In the genomic region with DNA sequence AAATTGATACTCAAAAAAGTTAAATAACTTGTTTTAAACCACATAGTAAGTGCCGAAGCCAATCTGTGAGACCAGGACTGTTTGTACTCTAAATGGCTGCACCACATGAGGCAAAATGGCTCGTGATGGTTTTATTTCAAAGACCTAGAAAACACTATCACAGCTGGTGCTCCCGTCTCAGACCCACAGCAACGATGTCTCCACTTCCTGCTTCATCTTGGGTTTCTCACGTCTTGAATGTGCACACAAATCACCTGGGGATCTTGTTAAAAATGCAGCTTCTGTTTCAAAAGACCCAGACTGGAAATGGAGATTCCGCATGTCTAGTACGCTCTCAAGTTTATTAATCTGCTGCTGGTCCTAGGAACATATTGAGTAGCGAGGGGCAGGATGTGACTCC, we compare ENCODE assay signal across 14 cellular contexts. TPM values are rescaled to one million over a fixed set of nuclear protein-coding genes. Genes with fewer than 3 reads are reported as not detected.
DNase-seq lines count a peak whose midpoint lies in the region; ATAC-seq, FAIRE-seq and TF ChIP-seq lines count a peak whose summit lies in the region.
"Had no signal": no experiment of that assay in that cellular context is flagged by ENCODE, and none has a peak within 500 bp of the region (broad histone marks: within the 10 kb centered on the region; RNA-seq: fewer than 3 reads in every experiment).

No MANE protein-coding gene starts in this region.

- H3K9me2 ChIP-seq in PC-9 (ENCODE audit: insufficient read depth), result no peaks in the 10 kb centered on the region

- DNase-seq in GM12891 (ENCODE audit: insufficient read length, low spot score) (no peak), KG1 (lab: John Stamatoyannopoulos, UW) (no peak), pons (ENCODE audit: low spot score) (no peak), PC-9 (no peak)
- peak; percentile 69 for DNase-seq in activated naive CD4-positive, alpha-beta T cell treated with anti-CD3 and anti-CD28 coated beads, Interleukin-2, amount 10 ng/mL, durations not matched to agents 7 days and 5 days
- no peak for DNase-seq in natural killer cell treated with Interleukin-12 subunit alpha and Interleukin-12 subunit beta and Interleukin-15 and Interleukin-18, amount 100 ng/mL, for 72 hours (ENCODE audit: low spot score)
- DNase-seq: stimulated activated CD4-positive, alpha-beta T cell treated with anti-CD3 and anti-CD28 coated beads, Interleukin-1b, Interleukin-23, amount 100 ng/mL, for 48 hours had no signal

- ATAC-seq in natural killer cell treated with Interleukin-12 subunit alpha and Interleukin-12 subunit beta and Interleukin-15 and Interleukin-18, amount 100 ng/mL, for 72 hours, result peak in 1 of 2 donors; percentile 61
- no peak for ATAC-seq in GM18519 (IDR thresholded peaks at IDR 0.05; ENCODE audit: low FRiP score, unreplicated experiment)
- ATAC-seq: stimulated activated memory B cell treated with anti-CD40 and anti-IgM and Interleukin-4, amounts not matched to agents 10 μg/mL and 1 μg/mL and 100 μg/mL, for 72 hours had no signal

- H3K27me3 Mint-ChIP-seq in T-helper 1 cell treated with Interleukin-12 subunit alpha and Interleukin-12 subunit beta and Interleukin-4 antibody, amounts not matched to agents 30 μg/mL and 1 μg/mL, for 36 hours (ENCODE audit: low read depth), result no peaks in the 10 kb centered on the region
- H3K27me3 Mint-ChIP-seq in activated naive CD4-positive, alpha-beta T cell treated with anti-CD3 and anti-CD28 coated beads, Interleukin-2, amount 10 ng/mL, durations not matched to agents 7 days and 5 days, result peaks cover 4% of the 10 kb centered on the region
- no peaks in the 10 kb centered on the region for H3K27me3 Mint-ChIP-seq in natural killer cell treated with Interleukin-12 subunit alpha and Interleukin-12 subunit beta and Interleukin-15 and Interleukin-18, amount 100 ng/mL, for 72 hours

- POLR2A ChIA-PET in PC-9 (lab: Charles Lee; ENCODE audit: unreplicated experiment), result no interaction called here

- no peak overlapping the region for H3K4me2 ChIP-seq in PC-9
- H3K4me2 ChIP-seq: hepatocyte had no signal

- peak; percentile 83 for FAIRE-seq in GM12891 (lab: Jason Lieb, UNC)

- H3K9me3 Mint-ChIP-seq in T-helper 1 cell treated with Interleukin-12 subunit alpha and Interleukin-12 subunit beta and Interleukin-4 antibody, amounts not matched to agents 30 μg/mL and 1 μg/mL, for 36 hours, result peaks cover 4% of the 10 kb centered on the region
- peaks cover 2% of the 10 kb centered on the region for H3K9me3 Mint-ChIP-seq in activated naive CD4-positive, alpha-beta T cell treated with anti-CD3 and anti-CD28 coated beads, Interleukin-2, amount 10 ng/mL, durations not matched to agents 7 days and 5 days
- H3K9me3 Mint-ChIP-seq in natural killer cell treated with Interleukin-12 subunit alpha and Interleukin-12 subunit beta and Interleukin-15 and Interleukin-18, amount 100 ng/mL, for 72 hours, result no peaks in the 10 kb centered on the region
- H3K9me3 Mint-ChIP-seq: stimulated activated memory B cell treated with anti-CD40 and anti-IgM and Interleukin-4, amounts not matched to agents 10 μg/mL and 1 μg/mL and 100 μg/mL, for 72 hours had no signal

- peaks cover 50% of the 10 kb centered on the region for H3K36me3 Mint-ChIP-seq in T-helper 1 cell treated with Interleukin-12 subunit alpha and Interleukin-12 subunit beta and Interleukin-4 antibody, amounts not matched to agents 30 μg/mL and 1 μg/mL, for 36 hours (ENCODE audit: low read depth)
- peaks cover 53% of the 10 kb centered on the region for H3K36me3 Mint-ChIP-seq in activated naive CD4-positive, alpha-beta T cell treated with anti-CD3 and anti-CD28 coated beads, Interleukin-2, amount 10 ng/mL, durations not matched to agents 7 days and 5 days
- peaks cover 15% of the 10 kb centered on the region for H3K36me3 Mint-ChIP-seq in natural killer cell treated with Interleukin-12 subunit alpha and Interleukin-12 subunit beta and Interleukin-15 and Interleukin-18, amount 100 ng/mL, for 72 hours
- H3K36me3 Mint-ChIP-seq: stimulated activated memory B cell treated with anti-CD40 and anti-IgM and Interleukin-4, amounts not matched to agents 10 μg/mL and 1 μg/mL and 100 μg/mL, for 72 hours had no signal

- H3K36me3 ChIP-seq in PC-9 (ENCODE audit: low read depth), result no peaks in the 10 kb centered on the region

- peaks cover 5% of the 10 kb centered on the region; the same call in 1 of the 2 replicates for H3F3A ChIP-seq in PC-9 (ENCODE audit: insufficient read depth, low read depth)

- H3K9me3 ChIP-seq in PC-9 (ENCODE audit: insufficient read depth, low read depth), result no peaks in the 10 kb centered on the region

- H4K20me1 ChIP-seq in PC-9 (ENCODE audit: insufficient read depth), result no peaks in the 10 kb centered on the region

- peaks cover 52% of the 10 kb centered on the region for H3K4me1 Mint-ChIP-seq in T-helper 1 cell treated with Interleukin-12 subunit alpha and Interleukin-12 subunit beta and Interleukin-4 antibody, amounts not matched to agents 30 μg/mL and 1 μg/mL, for 36 hours (ENCODE audit: low read depth)
- H3K4me1 Mint-ChIP-seq in activated naive CD4-positive, alpha-beta T cell treated with anti-CD3 and anti-CD28 coated beads, Interleukin-2, amount 10 ng/mL, durations not matched to agents 7 days and 5 days, result peaks cover 72% of the 10 kb centered on the region
- H3K4me1 Mint-ChIP-seq in natural killer cell treated with Interleukin-12 subunit alpha and Interleukin-12 subunit beta and Interleukin-15 and Interleukin-18, amount 100 ng/mL, for 72 hours (ENCODE audit: low read depth in 2 of 2), result peaks cover 24 to 44% of the 10 kb centered on the region in 2 donors

- H3K27ac Mint-ChIP-seq in T-helper 1 cell treated with Interleukin-12 subunit alpha and Interleukin-12 subunit beta and Interleukin-4 antibody, amounts not matched to agents 30 μg/mL and 1 μg/mL, for 36 hours, result peak overlapping the region; percentile 99
- peak overlapping the region; percentile 99 for H3K27ac Mint-ChIP-seq in activated naive CD4-positive, alpha-beta T cell treated with anti-CD3 and anti-CD28 coated beads, Interleukin-2, amount 10 ng/mL, durations not matched to agents 7 days and 5 days
- peak overlapping the region; percentile 93 to 96 for H3K27ac Mint-ChIP-seq in natural killer cell treated with Interleukin-12 subunit alpha and Interleukin-12 subunit beta and Interleukin-15 and Interleukin-18, amount 100 ng/mL, for 72 hours
- H3K27ac Mint-ChIP-seq: stimulated activated memory B cell treated with anti-CD40 and anti-IgM and Interleukin-4, amounts not matched to agents 10 μg/mL and 1 μg/mL and 100 μg/mL, for 72 hours had no signal

- no peak overlapping the region for H3K27ac ChIP-seq in PC-9
- H3K27ac ChIP-seq: C4-2B, hepatocyte had no signal

- H3K4me3 Mint-ChIP-seq in T-helper 1 cell treated with Interleukin-12 subunit alpha and Interleukin-12 subunit beta and Interleukin-4 antibody, amounts not matched to agents 30 μg/mL and 1 μg/mL, for 36 hours, result peak overlapping the region; percentile 100
- peak overlapping the region; percentile 98 for H3K4me3 Mint-ChIP-seq in activated naive CD4-positive, alpha-beta T cell treated with anti-CD3 and anti-CD28 coated beads, Interleukin-2, amount 10 ng/mL, durations not matched to agents 7 days and 5 days
- H3K4me3 Mint-ChIP-seq in natural killer cell treated with Interleukin-12 subunit alpha and Interleukin-12 subunit beta and Interleukin-15 and Interleukin-18, amount 100 ng/mL, for 72 hours, result peak overlapping the region; percentile 89
- H3K4me3 Mint-ChIP-seq: stimulated activated memory B cell treated with anti-CD40 and anti-IgM and Interleukin-4, amounts not matched to agents 10 μg/mL and 1 μg/mL and 100 μg/mL, for 72 hours had no signal

- TF ChIP-seq CTCF in PC-9 (conservative IDR thresholded peaks at IDR 0.05), result no peak

- no peak for TF ChIP-seq POLR2A in GM12891 (IDR thresholded peaks at IDR 0.05; ENCODE audit: low read depth, low read length)

- H2AFZ ChIP-seq in PC-9, result no peak overlapping the region
- H2AFZ ChIP-seq: hepatocyte had no signal

- intact Hi-C loops in PC-9 (cut with micrococcal nuclease; ENCODE audit: unreplicated experiment), result no loop called here

- no peaks in the 10 kb centered on the region for H3K79me2 ChIP-seq in PC-9 (ENCODE audit: low read depth)
- H3K79me2 ChIP-seq: hepatocyte had no signal

- BruUV-seq in PC-9 (replicated peaks; lab: Mats Ljungman, UMichigan), result no TSS peak

- peaks cover 24% of the 10 kb centered on the region for H3K27me3 ChIP-seq in PC-9 (ENCODE audit: insufficient read depth, low read depth)

- peaks cover 6% of the 10 kb centered on the region for H3K4me1 ChIP-seq in PC-9 (replicated peaks; ENCODE audit: insufficient read depth)

- H3K4me3 ChIP-seq in PC-9, result no peak overlapping the region
- H3K4me3 ChIP-seq: hepatocyte, lung had no signal

- CTCF ChIA-PET in activated naive CD4-positive, alpha-beta T cell treated with anti-CD3 and anti-CD28 coated beads, Interleukin-2, amount 10 ng/mL, durations not matched to agents 7 days and 5 days (lab: Charles Lee), result interaction anchor here (0.9 to 3.5 kb wide), 9 partner anchors 8 to 182 kb away, joined by 3 to 18 read pairs (median 4); a partner anchor contains a TSS
- CTCF ChIA-PET in PC-9 (lab: Charles Lee), result no interaction called here

TF ChIP-seq in GM12891, 5 proteins besides CTCF, POLR2A, EP300 and RAD21 (continues in another document):
- no peak for TF ChIP-seq TAF1 (IDR thresholded peaks at IDR 0.05; ENCODE audit: low read depth, low read length)
- no peak for TF ChIP-seq SPI1 (IDR thresholded peaks at IDR 0.05; ENCODE audit: low read depth, low read length)
- TF ChIP-seq PAX5 (IDR thresholded peaks at IDR 0.05; ENCODE audit: insufficient read depth, low read length, severe bottlenecking), result no peak
- TF ChIP-seq POLR2AphosphoS5 (IDR thresholded peaks at IDR 0.05; ENCODE audit: low read depth, low read length), result no peak

RNA-seq across cellular contexts. Expression of a gene that starts 1.2 kb away (rescaled TPM):
- 5.1 TPM for polyA plus RNA-seq in GM12891 (2012; ENCODE audit: low read depth, missing spikeins)
- 100 to 1,000 TPM in 1 of 2 donors, 10 to 100 TPM in 1; 25.7 to 148 TPM for total RNA-seq in natural killer cell treated with Interleukin-12 subunit alpha and Interleukin-12 subunit beta and Interleukin-15 and Interleukin-18, amount 100 ng/mL, for 72 hours
- not detected in 2 replicates for total RNA-seq in PC-9 (2021)
- total RNA-seq: hepatocyte, osteocyte had no signal
- polyA plus RNA-seq: hepatocyte had no signal

RNA-seq across cellular contexts. Expression of a gene that starts 36.8 kb away (rescaled TPM):
- not detected for polyA plus RNA-seq in GM12891 (2012; ENCODE audit: low read depth, missing spikeins)
- total RNA-seq in natural killer cell treated with Interleukin-12 subunit alpha and Interleukin-12 subunit beta and Interleukin-15 and Interleukin-18, amount 100 ng/mL, for 72 hours, result 100 to 1,000 TPM in 1 of 2 donors, 10 to 100 TPM in 1; 30.5 to 161 TPM
- total RNA-seq in PC-9 (2021), result not detected in 2 replicates
- total RNA-seq: osteocyte had no signal

RNA-seq across cellular contexts. Expression of a gene that starts 38.4 kb away (rescaled TPM):
- polyA plus RNA-seq in GM12891 (2012; ENCODE audit: low read depth, missing spikeins), result not detected
- 10 to 100 TPM in 1 of 2 donors, 1 to 10 TPM in 1; 7.1 to 49.4 TPM for total RNA-seq in natural killer cell treated with Interleukin-12 subunit alpha and Interleukin-12 subunit beta and Interleukin-15 and Interleukin-18, amount 100 ng/mL, for 72 hours
- not detected in 2 replicates for total RNA-seq in PC-9 (2021)
- total RNA-seq: osteocyte had no signal

RNA-seq across cellular contexts. Expression of a gene that starts 41.6 kb away (rescaled TPM):
- polyA plus RNA-seq in GM12891 (2012; ENCODE audit: low read depth, missing spikeins), result 0.21 TPM
- total RNA-seq in natural killer cell treated with Interleukin-12 subunit alpha and Interleukin-12 subunit beta and Interleukin-15 and Interleukin-18, amount 100 ng/mL, for 72 hours, result under 1 TPM in 1 of 2 donors, not detected in 1; 0.45 TPM
- total RNA-seq in PC-9 (2021), result 39.4 and 43.1 TPM in 2 replicates
- total RNA-seq: osteocyte had no signal

RNA-seq across cellular contexts. Expression of a gene that starts 53.6 kb away (rescaled TPM):
- polyA plus RNA-seq in GM12891 (2012; ENCODE audit: low read depth, missing spikeins), result 2.0 TPM
- 10 to 100 TPM; 10.8 to 12.8 TPM for total RNA-seq in natural killer cell treated with Interleukin-12 subunit alpha and Interleukin-12 subunit beta and Interleukin-15 and Interleukin-18, amount 100 ng/mL, for 72 hours
- total RNA-seq in PC-9 (2021), result 13.4 and 16.8 TPM in 2 replicates

Comparison
In these comparisons a context has a peak if more than half of its experiments do, and no peak if none do; other contexts are left out.
1. RNA of a gene that starts 1.2 kb away (total RNA-seq): 25.7 to 148 TPM in natural killer cell treated with Interleukin-12 subunit alpha and Interleukin-12 subunit beta and Interleukin-15 and Interleukin-18, amount 100 ng/mL, for 72 hours; not detected in PC-9; every median in the first group is over 10 times any median in the second.
2. RNA of a gene that starts 36.8 kb away (total RNA-seq): 30.5 to 161 TPM in natural killer cell treated with Interleukin-12 subunit alpha and Interleukin-12 subunit beta and Interleukin-15 and Interleukin-18, amount 100 ng/mL, for 72 hours; not detected in PC-9; every median in the first group is over 10 times any median in the second.
3. Peak in every context shown above with its lines, with median percentiles within 50 percentile points of each other: H3K27ac Mint-ChIP-seq and H3K4me3 Mint-ChIP-seq.